Comparison of ENCODE assay signal across 8 cellular contexts in genomic region chr6:50655848-50656453, GRCh38. TPM values are rescaled to one million over a fixed set of nuclear protein-coding genes. Genes with fewer than 3 reads are reported as not detected.
A peak's percentile ranks its signal among the peaks of the same experiment; 100 is the strongest.
DNase-seq lines count a peak whose midpoint lies in the region; ATAC-seq and TF ChIP-seq lines count a peak whose summit lies in the region.

No MANE protein-coding gene starts in this region.

- no peaks in the 10 kb centered on the region for H3K4me1 ChIP-seq in DOHH2 (ENCODE audit: control insufficient read depth, low read length)

- H3K4me3 Mint-ChIP-seq in activated CD8-positive, alpha-beta memory T cell treated with anti-CD3 and anti-CD28 coated beads, Interleukin-2, amount 10 ng/mL, durations not matched to agents 7 days and 5 days: no peak overlapping the region

- no peaks in the 10 kb centered on the region for H3K4me1 Mint-ChIP-seq in activated CD8-positive, alpha-beta memory T cell treated with anti-CD3 and anti-CD28 coated beads, Interleukin-2, amount 10 ng/mL, durations not matched to agents 7 days and 5 days

- TF ChIP-seq CTCF in DOHH2 (IDR thresholded peaks at IDR 0.05; ENCODE audit: low read depth, low read length, poor library complexity, severe bottlenecking): peak; percentile 58
- TF ChIP-seq CTCF in fibroblast of pulmonary artery (IDR thresholded peaks at IDR 0.05; ENCODE audit: low read length, missing control alignments): peak; percentile 42

- H3K27ac Mint-ChIP-seq in activated CD8-positive, alpha-beta memory T cell treated with anti-CD3 and anti-CD28 coated beads, Interleukin-2, amount 10 ng/mL, durations not matched to agents 7 days and 5 days: no peak overlapping the region

- H3K79me2 ChIP-seq in DOHH2 (ENCODE audit: control insufficient read depth, low read length): no peaks in the 10 kb centered on the region

- H3K36me3 Mint-ChIP-seq in activated CD8-positive, alpha-beta memory T cell treated with anti-CD3 and anti-CD28 coated beads, Interleukin-2, amount 10 ng/mL, durations not matched to agents 7 days and 5 days: no peaks in the 10 kb centered on the region

- peaks cover 3% of the 10 kb centered on the region for H3K9me3 Mint-ChIP-seq in activated CD8-positive, alpha-beta memory T cell treated with anti-CD3 and anti-CD28 coated beads, Interleukin-2, amount 10 ng/mL, durations not matched to agents 7 days and 5 days (ENCODE audit: low read depth)

- H3K27me3 Mint-ChIP-seq in activated CD8-positive, alpha-beta memory T cell treated with anti-CD3 and anti-CD28 coated beads, Interleukin-2, amount 10 ng/mL, durations not matched to agents 7 days and 5 days: no peaks in the 10 kb centered on the region

- H3K9me3 ChIP-seq in DOHH2 (ENCODE audit: control insufficient read depth, insufficient read depth, low read length): no peaks in the 10 kb centered on the region

- H3K36me3 ChIP-seq in DOHH2 (ENCODE audit: control insufficient read depth, low read length): no peaks in the 10 kb centered on the region

- DNase-seq in NCI-H69 (lab: John Stamatoyannopoulos, UW): peak; percentile 48
- peak; percentile 7 for DNase-seq in fibroblast of pulmonary artery (ENCODE audit: low read depth)
- DNase-seq in hepatic stellate cell (ENCODE audit: low spot score): no peak
- DNase-seq in NCI-H146 (lab: John Stamatoyannopoulos, UW): no peak
- DNase-seq in activated CD8-positive, alpha-beta memory T cell treated with anti-CD3 and anti-CD28 coated beads, Interleukin-2, amount 10 ng/mL, durations not matched to agents 7 days and 5 days: no peak
- DNase-seq in activated CD4-positive, CD25-positive, alpha-beta regulatory T cell treated with anti-CD3 and anti-CD28 coated beads, Interleukin-2, amount 50 U/mL, for 72 hours: no peak

- peak; percentile 63 for ATAC-seq in GM21529 (IDR thresholded peaks at IDR 0.05; ENCODE audit: unreplicated experiment)
- no peak for ATAC-seq in activated CD8-positive, alpha-beta memory T cell treated with anti-CD3 and anti-CD28 coated beads, Interleukin-2, amount 10 ng/mL, durations not matched to agents 7 days and 5 days

- no peaks in the 10 kb centered on the region for H3F3A ChIP-seq in DOHH2 (ENCODE audit: control insufficient read depth, insufficient read depth)

- no peak overlapping the region for H3K4me3 ChIP-seq in DOHH2 (ENCODE audit: low read length)
- no peak overlapping the region for H3K4me3 ChIP-seq in fibroblast of pulmonary artery (replicated peaks; ENCODE audit: low read depth, low read length)

- H3K9me2 ChIP-seq in DOHH2 (replicated peaks; ENCODE audit: control insufficient read depth, low read length): no peaks in the 10 kb centered on the region

- H3K27ac ChIP-seq in DOHH2 (ENCODE audit: low read depth, low read length): no peak overlapping the region

- H3K4me2 ChIP-seq in DOHH2 (ENCODE audit: low read length): no peak overlapping the region

- no peaks in the 10 kb centered on the region for H3K27me3 ChIP-seq in DOHH2 (ENCODE audit: control insufficient read depth, low read length)

- H4K20me1 ChIP-seq in DOHH2 (ENCODE audit: control insufficient read depth, insufficient read depth, low read depth, low read length): no peaks in the 10 kb centered on the region

- CTCF ChIA-PET in activated CD8-positive, alpha-beta memory T cell treated with anti-CD3 and anti-CD28 coated beads, Interleukin-2, amount 10 ng/mL, durations not matched to agents 7 days and 5 days (lab: Charles Lee): no interaction called here

RNA-seq across cellular contexts. Expression of gene TFAP2D, which starts 57.4 kb away (rescaled TPM):
- not detected for total RNA-seq in activated CD8-positive, alpha-beta memory T cell treated with anti-CD3 and anti-CD28 coated beads, Interleukin-2, amount 10 ng/mL, durations not matched to agents 7 days and 5 days

Comparison
In these comparisons a context has a peak if more than half of its experiments do, and no peak if none do; other contexts are left out.
1. DNase-seq: peak in NCI-H69 (single experiment) and fibroblast of pulmonary artery (single experiment); none in hepatic stellate cell (single experiment), NCI-H146 (single experiment), activated CD8-positive, alpha-beta memory T cell treated with anti-CD3 and anti-CD28 coated beads, Interleukin-2, amount 10 ng/mL, durations not matched to agents 7 days and 5 days (single experiment) and activated CD4-positive, CD25-positive, alpha-beta regulatory T cell treated with anti-CD3 and anti-CD28 coated beads, Interleukin-2, amount 50 U/mL, for 72 hours (single experiment).